In genomic region chr19:7260161-7260560, GRCh38 we compare ENCODE assay signal across 22 cellular contexts.
"Had no signal": no experiment of that assay in that cellular context is flagged by ENCODE, and none has a peak within 500 bp of the region (broad histone marks: within the 10 kb centered on the region; RNA-seq: fewer than 3 reads in every experiment).

No MANE protein-coding gene starts in this region.

- H3K9me3 ChIP-seq: colonic mucosa, gastrocnemius medialis, lower lobe of right lung, testis, transverse colon had no signal

- ATAC-seq: activated CD8-positive, alpha-beta T cell treated with anti-CD3 and anti-CD28 coated beads for 36 hours; activated naive CD8-positive, alpha-beta T cell treated with anti-CD3 and anti-CD28 coated beads, Interleukin-2, amount 50 U/mL, for 24 hours; activated T-cell treated with anti-CD3 and anti-CD28 coated beads, Interleukin-2, amount 50 U/mL, for 4 hours; activated T-helper 17 cell treated with anti-CD3 and anti-CD28 coated beads, Interleukin-2, amount 50 U/mL, for 72 hours; lower lobe of right lung; natural killer cell treated with Interleukin-12 subunit alpha and Interleukin-12 subunit beta and Interleukin-15 and Interleukin-18, amount 100 ng/mL, for 72 hours had no signal

- H3K36me3 ChIP-seq: colonic mucosa, gastrocnemius medialis, transverse colon had no signal

- H3K4me3 ChIP-seq: colonic mucosa, gastrocnemius medialis, hepatocyte, lower lobe of right lung, testis, transverse colon had no signal

- H3K27me3 ChIP-seq: colonic mucosa, gastrocnemius medialis, hepatocyte, testis, transverse colon had no signal

- H3K27ac ChIP-seq: colonic mucosa, lower lobe of right lung, transverse colon had no signal

- DNase-seq: activated B cell treated with CpG ODN at 0.5 μM for 24 hours; activated CD4-positive, alpha-beta T cell treated with anti-CD3 and anti-CD28 coated beads, Interleukin-2, amount 50 U/mL, for 1 hour; activated CD8-positive, alpha-beta T cell treated with anti-CD3 and anti-CD28 coated beads for 36 hours; activated gamma-delta T cell treated with Interleukin-2 at 50 U/mL for 16 hours; activated naive CD4-positive, alpha-beta T cell treated with anti-CD3 and anti-CD28 coated beads, Interleukin-2, amount 50 U/mL, for 16 hours; activated naive CD8-positive, alpha-beta T cell treated with anti-CD3 and anti-CD28 coated beads, Interleukin-2, amount 50 U/mL, for 24 hours; activated T-cell treated with anti-CD3 and anti-CD28 coated beads, Interleukin-2, amount 50 U/mL, for 4 hours; colonic mucosa; effector memory CD4-positive, alpha-beta T cell; gastrocnemius medialis; glutamatergic neuron; lower lobe of right lung; mesenchymal stem cell; retina; stimulated activated CD4-positive, alpha-beta T cell treated with anti-CD3 and anti-CD28 coated beads, Interleukin-15, amount 100 ng/mL, for 24 hours; stimulated activated naive CD4-positive, alpha-beta T cell; T-helper 1 cell; testis; transverse colon had no signal
